In genomic region chr2:194621945-194622344, GRCh38 we compare ENCODE assay signal across 31 cellular contexts.
"Had no signal": no experiment of that assay in that cellular context is flagged by ENCODE, and none has a peak within 500 bp of the region (broad histone marks: within the 10 kb centered on the region; RNA-seq: fewer than 3 reads in every experiment).

No MANE protein-coding gene starts in this region.

- H3K27me3 ChIP-seq: brain microvascular endothelial cell, dorsolateral prefrontal cortex, foreskin keratinocyte, gastroesophageal sphincter, heart right ventricle, hepatocyte had no signal

- ATAC-seq: activated T-cell treated with anti-CD3 and anti-CD28 coated beads, Interleukin-2, amount 50 U/mL, for 72 hours; esophagus mucosa; foreskin keratinocyte; gastroesophageal sphincter; heart right ventricle; T-helper 17 cell had no signal

- H3K36me3 Mint-ChIP-seq: activated naive CD8-positive, alpha-beta T cell had no signal

- H2AFZ ChIP-seq: hepatocyte had no signal

- H3K9me3 Mint-ChIP-seq: activated CD4-positive, alpha-beta memory T cell treated with anti-CD3 and anti-CD28 coated beads, Interleukin-2, amount 10 ng/mL, durations not matched to agents 7 days and 5 days; activated CD4-positive, alpha-beta T cell treated with anti-CD3 and anti-CD28 coated beads, Interleukin-2, amount 10 ng/mL, durations not matched to agents 7 days and 5 days; activated T-cell treated with anti-CD3 and anti-CD28 coated beads, Interleukin-2, amount 50 U/mL, for 24 hours; activated T-cell treated with anti-CD3 and anti-CD28 coated beads, Interleukin-2, amount 50 U/mL, for 72 hours; central memory CD8-positive, alpha-beta T cell; dendritic cell treated with granulocyte-macrophage colony-stimulating factor and Interleukin-4, amounts not matched to agents 40 ng/mL and 50 ng/mL, for 4 days; endodermal cell; T-helper 2 cell treated with Interferon-gamma antibody and Interleukin-4, amounts not matched to agents 5 μg/mL and 100 μg/mL, for 36 hours had no signal

- H3K4me2 ChIP-seq: hepatocyte had no signal

- H3K4me3 ChIP-seq: coronary artery, dorsolateral prefrontal cortex, gastroesophageal sphincter, heart right ventricle, hepatocyte had no signal

- H3K27ac Mint-ChIP-seq: activated CD4-positive, alpha-beta memory T cell treated with anti-CD3 and anti-CD28 coated beads, Interleukin-2, amount 10 ng/mL, durations not matched to agents 7 days and 5 days; activated CD4-positive, alpha-beta T cell treated with anti-CD3 and anti-CD28 coated beads, Interleukin-2, amount 10 ng/mL, durations not matched to agents 7 days and 5 days; activated naive CD8-positive, alpha-beta T cell; activated T-cell treated with anti-CD3 and anti-CD28 coated beads, Interleukin-2, amount 50 U/mL, for 24 hours; activated T-cell treated with anti-CD3 and anti-CD28 coated beads, Interleukin-2, amount 50 U/mL, for 72 hours; dendritic cell treated with granulocyte-macrophage colony-stimulating factor and Interleukin-4, amounts not matched to agents 40 ng/mL and 50 ng/mL, for 4 days; endodermal cell; T-helper 17 cell; T-helper 2 cell treated with Interferon-gamma antibody and Interleukin-4, amounts not matched to agents 5 μg/mL and 100 μg/mL, for 36 hours had no signal

- H3K36me3 ChIP-seq: brain microvascular endothelial cell, gastroesophageal sphincter, heart right ventricle had no signal

- DNase-seq: activated CD4-positive, alpha-beta memory T cell treated with anti-CD3 and anti-CD28 coated beads, Interleukin-2, amount 10 ng/mL, durations not matched to agents 7 days and 5 days; activated CD4-positive, alpha-beta T cell treated with anti-CD3 and anti-CD28 coated beads for 1 hour; activated CD4-positive, alpha-beta T cell treated with anti-CD3 and anti-CD28 coated beads for 4 hours; activated CD4-positive, alpha-beta T cell treated with anti-CD3 and anti-CD28 coated beads, Interleukin-2, amount 10 ng/mL, durations not matched to agents 7 days and 5 days; activated CD4-positive, alpha-beta T cell treated with anti-CD3 and anti-CD28 coated beads, Interleukin-2, amount 50 U/mL, for 4 hours; activated CD8-positive, alpha-beta memory T cell treated with anti-CD3 and anti-CD28 coated beads, Interleukin-2, amount 50 U/mL, for 48 hours; activated effector memory CD4-positive, alpha-beta T cell treated with Interleukin-2 at 50 U/mL for 16 hours; activated gamma-delta T cell treated with Interleukin-2 at 50 U/mL for 16 hours; activated naive CD4-positive, alpha-beta T cell treated with anti-CD3 and anti-CD28 coated beads, Interleukin-2, amount 50 U/mL, for 16 hours; activated naive CD4-positive, alpha-beta T cell treated with Interleukin-2 at 50 U/mL for 16 hours; activated T-cell treated with anti-CD3 and anti-CD28 coated beads for 4 hours; activated T-cell treated with anti-CD3 and anti-CD28 coated beads, Interleukin-2, amount 50 U/mL, for 24 hours; activated T-cell treated with anti-CD3 and anti-CD28 coated beads, Interleukin-2, amount 50 U/mL, for 72 hours; amniotic stem cell; anterior cingulate cortex; brain microvascular endothelial cell; dorsolateral prefrontal cortex; effector memory CD4-positive, alpha-beta T cell; endodermal cell; foreskin keratinocyte; heart right ventricle; T-helper 17 cell; T1000 had no signal

- H3K27ac ChIP-seq: brain microvascular endothelial cell, coronary artery, dorsolateral prefrontal cortex, foreskin keratinocyte, gastroesophageal sphincter, heart right ventricle, hepatocyte had no signal

- H3K27me3 Mint-ChIP-seq: activated CD4-positive, alpha-beta memory T cell treated with anti-CD3 and anti-CD28 coated beads, Interleukin-2, amount 10 ng/mL, durations not matched to agents 7 days and 5 days; activated CD4-positive, alpha-beta T cell treated with anti-CD3 and anti-CD28 coated beads, Interleukin-2, amount 10 ng/mL, durations not matched to agents 7 days and 5 days; activated naive CD8-positive, alpha-beta T cell; activated T-cell treated with anti-CD3 and anti-CD28 coated beads, Interleukin-2, amount 50 U/mL, for 24 hours; central memory CD8-positive, alpha-beta T cell; dendritic cell treated with granulocyte-macrophage colony-stimulating factor and Interleukin-4, amounts not matched to agents 40 ng/mL and 50 ng/mL, for 4 days; T-helper 17 cell had no signal

- H3K4me1 ChIP-seq: foreskin keratinocyte, gastroesophageal sphincter, heart right ventricle had no signal

- H3K9me3 ChIP-seq: gastroesophageal sphincter had no signal

- H3K4me1 Mint-ChIP-seq: activated CD4-positive, alpha-beta memory T cell treated with anti-CD3 and anti-CD28 coated beads, Interleukin-2, amount 10 ng/mL, durations not matched to agents 7 days and 5 days; activated CD4-positive, alpha-beta T cell treated with anti-CD3 and anti-CD28 coated beads, Interleukin-2, amount 10 ng/mL, durations not matched to agents 7 days and 5 days; central memory CD8-positive, alpha-beta T cell; endodermal cell; T-helper 17 cell had no signal

- H3K79me2 ChIP-seq: hepatocyte had no signal

- H3K4me3 Mint-ChIP-seq: activated CD4-positive, alpha-beta memory T cell treated with anti-CD3 and anti-CD28 coated beads, Interleukin-2, amount 10 ng/mL, durations not matched to agents 7 days and 5 days; activated CD4-positive, alpha-beta T cell treated with anti-CD3 and anti-CD28 coated beads, Interleukin-2, amount 10 ng/mL, durations not matched to agents 7 days and 5 days; activated naive CD8-positive, alpha-beta T cell; activated T-cell treated with anti-CD3 and anti-CD28 coated beads, Interleukin-2, amount 50 U/mL, for 24 hours; activated T-cell treated with anti-CD3 and anti-CD28 coated beads, Interleukin-2, amount 50 U/mL, for 72 hours; central memory CD8-positive, alpha-beta T cell; dendritic cell treated with granulocyte-macrophage colony-stimulating factor and Interleukin-4, amounts not matched to agents 40 ng/mL and 50 ng/mL, for 4 days; endodermal cell; T-helper 17 cell; T-helper 2 cell treated with Interferon-gamma antibody and Interleukin-4, amounts not matched to agents 5 μg/mL and 100 μg/mL, for 36 hours had no signal
